In genomic region chr19:6521718-6522646, GRCh38 we compare ENCODE assay signal across 8 cellular contexts. TPM values are rescaled to one million over a fixed set of nuclear protein-coding genes. Genes with fewer than 3 reads are reported as not detected.
DNase-seq lines count a peak whose midpoint lies in the region; ATAC-seq and FAIRE-seq lines count a peak whose summit lies in the region.

No MANE protein-coding gene starts in this region.

- ATAC-seq in GM21360 (IDR thresholded peaks at IDR 0.05; ENCODE audit: unreplicated experiment): peak; percentile 41
- peak; percentile 63 for ATAC-seq in activated T-helper 17 cell treated with anti-CD3 and anti-CD28 coated beads, Interleukin-2, amount 50 U/mL, for 72 hours (replicated peaks)

- H3K27ac Mint-ChIP-seq in activated T-helper 17 cell treated with anti-CD3 and anti-CD28 coated beads, Interleukin-2, amount 50 U/mL, for 72 hours: peak overlapping the region; percentile 9

- peaks cover 30% of the 10 kb centered on the region for H3K4me1 Mint-ChIP-seq in activated T-helper 17 cell treated with anti-CD3 and anti-CD28 coated beads, Interleukin-2, amount 50 U/mL, for 72 hours

- no peaks in the 10 kb centered on the region for H3K9me3 ChIP-seq in KOPT-K1 (ENCODE audit: insufficient read depth, low read length, poor library complexity, severe bottlenecking)

- no peaks in the 10 kb centered on the region for H3K9me3 Mint-ChIP-seq in activated T-helper 17 cell treated with anti-CD3 and anti-CD28 coated beads, Interleukin-2, amount 50 U/mL, for 72 hours

- peak overlapping the region; percentile 21 for H3K4me3 Mint-ChIP-seq in activated T-helper 17 cell treated with anti-CD3 and anti-CD28 coated beads, Interleukin-2, amount 50 U/mL, for 72 hours

- DNase-seq in Daoy (ENCODE audit: low read depth) (peak; percentile 54), frontal cortex (ENCODE audit: low spot score in 2 of 2) (no peak), dedifferentiated amniotic fluid mesenchymal stem cell (ENCODE audit: extremely low spot score) (no peak), SW480 (ENCODE audit: low spot score) (no peak)
- peak in 2 of 3 experiments; percentile 28 to 49 for DNase-seq in stimulated activated CD4-positive, alpha-beta T cell treated with anti-CD3 and anti-CD28 coated beads, TNF-alpha, amount 100 ng/mL, for 4 hours (ENCODE audit: low read depth in 3 of 3)

- H3K36me3 Mint-ChIP-seq in activated T-helper 17 cell treated with anti-CD3 and anti-CD28 coated beads, Interleukin-2, amount 50 U/mL, for 72 hours (ENCODE audit: low read depth): peaks cover 5% of the 10 kb centered on the region

- H3K27ac ChIP-seq in KOPT-K1 (ENCODE audit: low read depth, low read length, poor library complexity, severe bottlenecking): peak overlapping the region; percentile 11

- H3K36me3 ChIP-seq in KOPT-K1 (ENCODE audit: insufficient read depth, low read length): no peaks in the 10 kb centered on the region

- no peaks in the 10 kb centered on the region for H3K27me3 Mint-ChIP-seq in activated T-helper 17 cell treated with anti-CD3 and anti-CD28 coated beads, Interleukin-2, amount 50 U/mL, for 72 hours

- FAIRE-seq in frontal cortex (lab: Jason Lieb, UNC): no peak

RNA-seq across cellular contexts. Expression of gene TNFSF9, which starts 8.8 kb away (rescaled TPM):
- total RNA-seq in Daoy (2014; rRNA removed; shearing (Covaris generic)): 12.0 and 13.8 TPM in 2 replicates
- total RNA-seq in activated T-helper 17 cell treated with anti-CD3 and anti-CD28 coated beads, Interleukin-2, amount 50 U/mL, for 72 hours: 1 to 10 TPM; 2.9 to 6.0 TPM
- 2.0 TPM for total RNA-seq in frontal cortex

RNA-seq across cellular contexts. Expression of gene TUBB4A, which starts 19.9 kb away (rescaled TPM):
- 0.17 and 0.65 TPM in 2 replicates for total RNA-seq in Daoy (2014; rRNA removed; shearing (Covaris generic))
- total RNA-seq in activated T-helper 17 cell treated with anti-CD3 and anti-CD28 coated beads, Interleukin-2, amount 50 U/mL, for 72 hours: 1 to 10 TPM; 2.6 to 2.7 TPM
- total RNA-seq in frontal cortex: 106 TPM

RNA-seq across cellular contexts. Expression of gene DENND1C, which starts 40.4 kb away (rescaled TPM):
- total RNA-seq in Daoy (2014; rRNA removed; shearing (Covaris generic)): not detected in 2 replicates
- total RNA-seq in activated T-helper 17 cell treated with anti-CD3 and anti-CD28 coated beads, Interleukin-2, amount 50 U/mL, for 72 hours: 10 to 100 TPM; 64.3 to 73.2 TPM
- total RNA-seq in frontal cortex: not detected

RNA-seq across cellular contexts. Expression of gene CRB3, which starts 57.9 kb away (rescaled TPM):
- not detected in 2 replicates for total RNA-seq in Daoy (2014; rRNA removed; shearing (Covaris generic))
- total RNA-seq in activated T-helper 17 cell treated with anti-CD3 and anti-CD28 coated beads, Interleukin-2, amount 50 U/mL, for 72 hours: 1 to 10 TPM in 1 of 2 donors, not detected in 1; 2.2 TPM
- total RNA-seq in frontal cortex: 0.41 TPM

Comparison
In these comparisons a context has a peak if more than half of its experiments do, and no peak if none do; other contexts are left out.
1. DNase-seq: peak in Daoy (single experiment) and stimulated activated CD4-positive, alpha-beta T cell treated with anti-CD3 and anti-CD28 coated beads, TNF-alpha, amount 100 ng/mL, for 4 hours (2 of 3); none in frontal cortex (0 of 2), dedifferentiated amniotic fluid mesenchymal stem cell (single experiment) and SW480 (single experiment).
2. RNA of gene TUBB4A, which starts 19.9 kb away (total RNA-seq): 106 TPM in frontal cortex (single experiment); 2.6 to 2.7 TPM in activated T-helper 17 cell treated with anti-CD3 and anti-CD28 coated beads, Interleukin-2, amount 50 U/mL, for 72 hours and 0.17 to 0.65 TPM in Daoy; every median in the first group is over 10 times any median in the second.
3. RNA of gene DENND1C, which starts 40.4 kb away (total RNA-seq): 64.3 to 73.2 TPM in activated T-helper 17 cell treated with anti-CD3 and anti-CD28 coated beads, Interleukin-2, amount 50 U/mL, for 72 hours; not detected in Daoy and not detected in frontal cortex (single experiment); every median in the first group is over 10 times any median in the second.